25 cellular contexts compared by ENCODE assay signal in the genomic region with DNA sequence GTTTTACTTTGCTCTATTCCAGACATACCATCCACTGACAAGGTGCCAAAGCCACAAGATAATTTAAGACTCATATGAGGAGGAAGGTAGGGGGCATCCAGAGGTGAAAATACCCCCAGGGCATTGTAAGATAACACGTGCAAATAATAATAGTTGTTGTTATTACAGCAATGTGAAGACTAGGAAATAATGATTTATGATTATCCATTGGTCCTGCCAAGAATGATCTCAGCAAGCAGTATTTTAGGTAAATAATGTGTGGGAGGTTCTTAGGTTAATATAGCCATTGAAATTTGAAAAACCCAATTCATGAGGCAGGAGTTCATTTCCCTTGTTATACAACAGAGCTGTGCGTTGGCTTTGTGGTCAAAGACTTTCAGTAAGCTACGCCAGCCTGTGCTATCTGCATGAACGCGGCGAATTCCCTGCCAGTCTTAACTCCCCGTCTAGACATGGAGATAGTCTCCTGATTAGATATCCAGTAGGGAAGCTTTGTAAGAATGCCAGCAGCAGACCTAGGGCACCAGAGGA. TPM values are rescaled to one million over a fixed set of nuclear protein-coding genes. Genes with fewer than 3 reads are reported as not detected.
DNase-seq lines count a peak whose midpoint lies in the region; ATAC-seq and TF ChIP-seq lines count a peak whose summit lies in the region.
"Had no signal": no experiment of that assay in that cellular context is flagged by ENCODE, and none has a peak within 500 bp of the region (broad histone marks: within the 10 kb centered on the region; RNA-seq: fewer than 3 reads in every experiment).

No MANE protein-coding gene starts in this region.

- no peaks in the 10 kb centered on the region for H3K9me3 ChIP-seq in MG63
- H3K9me3 ChIP-seq: prostate gland, transverse colon had no signal

- no peaks in the 10 kb centered on the region for H3K9me3 Mint-ChIP-seq in nephron
- H3K9me3 Mint-ChIP-seq in activated CD4-positive, alpha-beta T cell treated with anti-CD3 and anti-CD28 coated beads, Interleukin-2, amount 10 ng/mL, durations not matched to agents 24 days and 14 days, result no peaks in the 10 kb centered on the region
- H3K9me3 Mint-ChIP-seq: activated naive CD4-positive, alpha-beta T cell treated with anti-CD3 and anti-CD28 coated beads, Interleukin-2, amount 10 ng/mL, durations not matched to agents 7 days and 5 days; stimulated activated memory B cell treated with anti-CD40 and anti-IgM and Interleukin-4, amounts not matched to agents 10 μg/mL and 1 μg/mL and 100 μg/mL, for 72 hours had no signal

- no peaks in the 10 kb centered on the region for H3K27me3 Mint-ChIP-seq in nephron (ENCODE audit: low read depth)
- H3K27me3 Mint-ChIP-seq in activated CD4-positive, alpha-beta T cell treated with anti-CD3 and anti-CD28 coated beads, Interleukin-2, amount 10 ng/mL, durations not matched to agents 24 days and 14 days, result no peaks in the 10 kb centered on the region
- H3K27me3 Mint-ChIP-seq: activated naive CD4-positive, alpha-beta T cell treated with anti-CD3 and anti-CD28 coated beads, Interleukin-2, amount 10 ng/mL, durations not matched to agents 7 days and 5 days; CD8-positive, alpha-beta memory T cell; stimulated activated memory B cell treated with anti-CD40 and anti-IgM and Interleukin-4, amounts not matched to agents 10 μg/mL and 1 μg/mL and 100 μg/mL, for 72 hours had no signal

- peak overlapping the region; percentile 88 to 93 (median 92) for H3K27ac Mint-ChIP-seq in nephron
- no peak overlapping the region for H3K27ac Mint-ChIP-seq in activated CD4-positive, alpha-beta T cell treated with anti-CD3 and anti-CD28 coated beads, Interleukin-2, amount 10 ng/mL, durations not matched to agents 24 days and 14 days
- H3K27ac Mint-ChIP-seq: activated naive CD4-positive, alpha-beta T cell treated with anti-CD3 and anti-CD28 coated beads, Interleukin-2, amount 10 ng/mL, durations not matched to agents 7 days and 5 days; CD8-positive, alpha-beta memory T cell; natural killer cell; stimulated activated memory B cell treated with anti-CD40 and anti-IgM and Interleukin-4, amounts not matched to agents 10 μg/mL and 1 μg/mL and 100 μg/mL, for 72 hours had no signal

- H3K27me3 ChIP-seq in MG63, result no peaks in the 10 kb centered on the region
- H3K27me3 ChIP-seq: brain microvascular endothelial cell, transverse colon had no signal

- H3K4me1 Mint-ChIP-seq in nephron, result peaks cover 31% of the 10 kb centered on the region
- H3K4me1 Mint-ChIP-seq in activated CD4-positive, alpha-beta T cell treated with anti-CD3 and anti-CD28 coated beads, Interleukin-2, amount 10 ng/mL, durations not matched to agents 24 days and 14 days, result no peaks in the 10 kb centered on the region
- H3K4me1 Mint-ChIP-seq: activated naive CD4-positive, alpha-beta T cell treated with anti-CD3 and anti-CD28 coated beads, Interleukin-2, amount 10 ng/mL, durations not matched to agents 7 days and 5 days; CD8-positive, alpha-beta memory T cell; natural killer cell; stimulated activated memory B cell treated with anti-CD40 and anti-IgM and Interleukin-4, amounts not matched to agents 10 μg/mL and 1 μg/mL and 100 μg/mL, for 72 hours had no signal

- ATAC-seq in HG02885 (IDR thresholded peaks at IDR 0.05; ENCODE audit: poor library complexity, unreplicated experiment), result no peak
- ATAC-seq: GM12878; K562; natural killer cell; stimulated activated memory B cell treated with anti-CD40 and anti-IgM and Interleukin-4, amounts not matched to agents 10 μg/mL and 1 μg/mL and 100 μg/mL, for 72 hours had no signal

- intact Hi-C loops in activated CD4-positive, alpha-beta T cell treated with anti-CD3 and anti-CD28 coated beads, Interleukin-2, amount 10 ng/mL, durations not matched to agents 24 days and 14 days (cut with micrococcal nuclease), result no loop called here

- H3K36me3 Mint-ChIP-seq in nephron (ENCODE audit: low read depth), result no peaks in the 10 kb centered on the region
- no peaks in the 10 kb centered on the region for H3K36me3 Mint-ChIP-seq in activated CD4-positive, alpha-beta T cell treated with anti-CD3 and anti-CD28 coated beads, Interleukin-2, amount 10 ng/mL, durations not matched to agents 24 days and 14 days (ENCODE audit: low read depth)
- H3K36me3 Mint-ChIP-seq: activated naive CD4-positive, alpha-beta T cell treated with anti-CD3 and anti-CD28 coated beads, Interleukin-2, amount 10 ng/mL, durations not matched to agents 7 days and 5 days; CD8-positive, alpha-beta memory T cell; natural killer cell; stimulated activated memory B cell treated with anti-CD40 and anti-IgM and Interleukin-4, amounts not matched to agents 10 μg/mL and 1 μg/mL and 100 μg/mL, for 72 hours had no signal

- POLR2A ChIA-PET in AG04449 (lab: Yijun Ruan, JAX), result interaction anchor here (0.8 kb wide), 1 partner anchor 141 kb away, joined by 4 read pairs; no protein-coding TSS in a partner anchor

- no peaks in the 10 kb centered on the region for H3K36me3 ChIP-seq in MG63
- H3K36me3 ChIP-seq: brain microvascular endothelial cell, prostate gland, transverse colon had no signal

- peak overlapping the region in 1 of 3 experiments; percentile 29 for H3K4me3 Mint-ChIP-seq in nephron
- H3K4me3 Mint-ChIP-seq in activated CD4-positive, alpha-beta T cell treated with anti-CD3 and anti-CD28 coated beads, Interleukin-2, amount 10 ng/mL, durations not matched to agents 24 days and 14 days, result no peak overlapping the region
- H3K4me3 Mint-ChIP-seq: activated naive CD4-positive, alpha-beta T cell treated with anti-CD3 and anti-CD28 coated beads, Interleukin-2, amount 10 ng/mL, durations not matched to agents 7 days and 5 days; CD8-positive, alpha-beta memory T cell; natural killer cell; stimulated activated memory B cell treated with anti-CD40 and anti-IgM and Interleukin-4, amounts not matched to agents 10 μg/mL and 1 μg/mL and 100 μg/mL, for 72 hours had no signal

- DNase-seq in AG04449 (ENCODE audit: low read depth, low spot score) (peak; percentile 52), MG63 (peak; percentile 22), choroid plexus epithelial cell (ENCODE audit: low read depth) (peak; percentile 7), D341Med (ENCODE audit: low spot score) (no peak), 8988T (no peak)
- DNase-seq in activated CD4-positive, alpha-beta T cell treated with anti-CD3 and anti-CD28 coated beads, Interleukin-2, amount 10 ng/mL, durations not matched to agents 24 days and 14 days, result no peak
- DNase-seq: activated CD4-positive, alpha-beta T cell treated with anti-CD3 and anti-CD28 coated beads, Interleukin-2, amount 50 U/mL, for 48 hours; activated naive CD4-positive, alpha-beta T cell treated with anti-CD3 and anti-CD28 coated beads, Interleukin-2, amount 10 ng/mL, durations not matched to agents 7 days and 5 days; activated T-cell treated with anti-CD3 and anti-CD28 coated beads, Interleukin-2, amount 50 U/mL, for 1 hour; brain microvascular endothelial cell; CD8-positive, alpha-beta memory T cell; glutamatergic neuron; natural killer cell; NCI-H2171 treated with DMSO at 0.1 percent for 48 hours; stimulated activated CD4-positive, alpha-beta T cell treated with anti-CD3 and anti-CD28 coated beads, Interleukin-12 subunit alpha, Interleukin-12 subunit beta, amount 100 ng/mL, for 4 hours; SW 1271; transverse colon had no signal

- H3K4me3 ChIP-seq in AG04449 (ENCODE audit: low read depth, low read length) (no peak overlapping the region), MG63 (no peak overlapping the region), choroid plexus epithelial cell (ENCODE audit: low read depth, low read length) (no peak overlapping the region)
- H3K4me3 ChIP-seq: GM12878, K562, lung, prostate gland, transverse colon had no signal

- CTCF ChIA-PET in AG04449 (lab: Yijun Ruan, JAX), result no interaction called here

- TF ChIP-seq CTCF in AG04449 (IDR thresholded peaks at IDR 0.05; ENCODE audit: insufficient read depth, low read length, missing control alignments) (no peak), choroid plexus epithelial cell (conservative IDR thresholded peaks at IDR 0.05; ENCODE audit: low read depth, low read length) (no peak), nephron (IDR thresholded peaks at IDR 0.05; ENCODE audit: unreplicated experiment in 3 of 3) (no peak)

RNA-seq across cellular contexts. Expression of gene MXRA5, which starts 47.2 kb away (rescaled TPM):
- not detected in 2 replicates for total RNA-seq in MG63 (2014; rRNA removed; shearing (Covaris generic); ENCODE audit: low replicate concordance)
- not detected in 2 replicates for total RNA-seq in activated CD4-positive, alpha-beta T cell treated with anti-CD3 and anti-CD28 coated beads, Interleukin-2, amount 10 ng/mL, durations not matched to agents 24 days and 14 days
- total RNA-seq: CD8-positive, alpha-beta memory T cell; G401; natural killer cell had no signal

Comparison
In these comparisons a context has a peak if more than half of its experiments do, and no peak if none do; other contexts are left out.
1. DNase-seq: peak in AG04449 (single experiment), MG63 (single experiment) and choroid plexus epithelial cell (single experiment); none in D341Med (single experiment), activated CD4-positive, alpha-beta T cell treated with anti-CD3 and anti-CD28 coated beads, Interleukin-2, amount 10 ng/mL, durations not matched to agents 24 days and 14 days (single experiment) and 8988T (single experiment).